2 cellular contexts compared by ENCODE assay signal in the genomic region with DNA sequence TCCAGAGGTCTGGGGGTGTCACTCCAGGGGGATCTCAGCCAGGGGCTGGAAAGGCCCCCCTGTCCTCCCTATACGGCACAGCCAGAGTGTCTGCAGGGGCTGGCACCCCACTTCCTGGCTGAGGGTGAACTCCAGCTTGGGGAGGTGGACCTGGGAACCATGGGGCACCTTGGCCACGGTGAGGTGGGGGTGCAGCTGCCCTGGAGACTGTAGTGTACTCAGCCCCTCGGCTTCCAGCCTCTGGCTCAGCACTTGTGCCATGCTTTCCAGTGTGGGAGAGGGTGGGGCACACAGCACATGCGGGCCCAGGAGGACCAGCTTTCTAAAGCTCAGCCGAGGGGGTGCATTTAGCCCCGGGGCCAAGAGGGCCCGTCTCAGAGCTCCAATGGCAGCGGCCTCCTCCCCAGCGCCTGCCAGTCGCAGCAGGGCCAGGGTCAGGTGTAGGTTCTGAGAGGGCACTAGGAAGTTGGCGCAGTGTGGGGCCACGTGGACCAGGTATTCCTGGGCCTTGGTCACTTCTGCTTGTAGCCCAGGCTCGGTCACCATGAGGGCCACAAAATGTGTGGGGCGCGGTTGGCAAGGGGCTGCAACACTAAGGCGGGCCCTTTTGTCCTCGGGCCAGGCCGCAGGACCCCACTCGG.
TF ChIP-seq lines count a peak whose summit lies in the region.

No MANE protein-coding gene starts in this region.

TF ChIP-seq in HepG2, 621 proteins besides CTCF, POLR2A, EP300 and RAD21:
- TF ChIP-seq RBAK (CRISPR knock-in tag; IDR thresholded peaks at IDR 0.05) (no peak), PTBP1 (IDR thresholded peaks at IDR 0.05; ENCODE audit: low read depth, low read length, poor library complexity, severe bottlenecking) (peak; percentile 29), ZSCAN9 (CRISPR knock-in tag; IDR thresholded peaks at IDR 0.05; ENCODE audit: borderline replicate concordance) (no peak), SAFB2 (CRISPR knock-in tag; IDR thresholded peaks at IDR 0.05; ENCODE audit: borderline replicate concordance, low read depth) (no peak), POLR2G (IDR thresholded peaks at IDR 0.05; ENCODE audit: low read depth, low read length) (no peak; the same call in 1 of the 2 replicates), ZFP1 (CRISPR knock-in tag; IDR thresholded peaks at IDR 0.05) (no peak), NR2F6 (IDR thresholded peaks at IDR 0.05) (no peak), NR2F6 (CRISPR knock-in tag; IDR thresholded peaks at IDR 0.05) (no peak), RBM22 (optimal IDR thresholded peaks at IDR 0.05; ENCODE audit: low read length) (peak; percentile 94), NCOA1 (CRISPR knock-in tag; IDR thresholded peaks at IDR 0.05) (peak; percentile 54; the same call in 1 of the 2 replicates), ZNF598 (CRISPR knock-in tag; IDR thresholded peaks at IDR 0.05; ENCODE audit: borderline replicate concordance) (no peak), TAF15 (IDR thresholded peaks at IDR 0.05; ENCODE audit: low read depth, low read length, poor library complexity, severe bottlenecking) (peak; percentile 26), ZZZ3 (CRISPR knock-in tag; IDR thresholded peaks at IDR 0.05; ENCODE audit: borderline replicate concordance) (0 out of 2 replicates have a peak, but pooled peaks have one; percentile 5), ZC3H13 (CRISPR knock-in tag; IDR thresholded peaks at IDR 0.05) (peak; percentile 81), ARNT2 (CRISPR knock-in tag; IDR thresholded peaks at IDR 0.05; ENCODE audit: low read depth) (peak; percentile 9; the same call in 1 of the 2 replicates), PCBP1 (IDR thresholded peaks at IDR 0.05; ENCODE audit: borderline replicate concordance, low read depth, low read length) (peak; percentile 79; the same call in 1 of the 2 replicates), SMARCE1 (IDR thresholded peaks at IDR 0.05; ENCODE audit: borderline replicate concordance) (no peak), NKX3-1 (CRISPR knock-in tag; IDR thresholded peaks at IDR 0.05) (no peak)
- TF ChIP-seq, protein P1, sequence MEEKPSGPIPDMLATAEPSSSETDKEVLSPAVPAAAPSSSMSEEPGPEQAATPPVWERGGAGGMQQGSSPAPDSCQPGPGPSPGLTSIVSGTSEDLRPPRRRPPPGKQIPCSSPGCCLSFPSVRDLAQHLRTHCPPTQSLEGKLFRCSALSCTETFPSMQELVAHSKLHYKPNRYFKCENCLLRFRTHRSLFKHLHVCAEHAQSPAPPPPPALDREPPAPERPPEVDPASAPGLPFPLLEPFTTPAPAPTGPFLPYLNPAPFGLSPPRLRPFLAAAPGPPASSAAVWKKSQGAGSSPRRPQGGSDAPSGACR (CRISPR knock-in tag; IDR thresholded peaks at IDR 0.05): peak; percentile 59; the same call in 1 of the 2 replicates
- TF ChIP-seq, protein P2, sequence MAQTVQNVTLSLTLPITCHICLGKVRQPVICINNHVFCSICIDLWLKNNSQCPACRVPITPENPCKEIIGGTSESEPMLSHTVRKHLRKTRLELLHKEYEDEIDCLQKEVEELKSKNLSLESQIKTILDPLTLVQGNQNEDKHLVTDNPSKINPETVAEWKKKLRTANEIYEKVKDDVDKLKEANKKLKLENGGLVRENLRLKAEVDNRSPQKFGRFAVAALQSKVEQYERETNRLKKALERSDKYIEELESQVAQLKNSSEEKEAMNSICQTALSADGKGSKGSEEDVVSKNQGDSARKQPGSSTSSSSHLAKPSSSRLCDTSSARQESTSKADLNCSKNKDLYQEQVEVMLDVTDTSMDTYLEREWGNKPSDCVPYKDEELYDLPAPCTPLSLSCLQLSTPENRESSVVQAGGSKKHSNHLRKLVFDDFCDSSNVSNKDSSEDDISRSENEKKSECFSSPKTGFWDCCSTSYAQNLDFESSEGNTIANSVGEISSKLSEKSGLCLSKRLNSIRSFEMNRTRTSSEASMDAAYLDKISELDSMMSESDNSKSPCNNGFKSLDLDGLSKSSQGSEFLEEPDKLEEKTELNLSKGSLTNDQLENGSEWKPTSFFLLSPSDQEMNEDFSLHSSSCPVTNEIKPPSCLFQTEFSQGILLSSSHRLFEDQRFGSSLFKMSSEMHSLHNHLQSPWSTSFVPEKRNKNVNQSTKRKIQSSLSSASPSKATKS (CRISPR knock-in tag; IDR thresholded peaks at IDR 0.05): no peak
- TF ChIP-seq, protein P3, sequence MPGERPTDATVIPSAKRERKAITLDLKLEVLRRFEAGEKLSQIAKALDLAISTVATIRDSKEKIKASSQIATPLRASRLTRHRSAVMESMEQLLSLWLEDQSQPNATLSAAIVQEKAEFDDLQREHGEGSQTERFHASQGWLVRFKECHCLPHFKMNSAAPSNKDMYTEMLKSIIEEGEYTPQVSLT (CRISPR knock-in tag; IDR thresholded peaks at IDR 0.05; ENCODE audit: borderline replicate concordance, low read depth): 0 out of 2 replicates have a peak, but pooled peaks have one; percentile 62
- TF ChIP-seq, protein P4, sequence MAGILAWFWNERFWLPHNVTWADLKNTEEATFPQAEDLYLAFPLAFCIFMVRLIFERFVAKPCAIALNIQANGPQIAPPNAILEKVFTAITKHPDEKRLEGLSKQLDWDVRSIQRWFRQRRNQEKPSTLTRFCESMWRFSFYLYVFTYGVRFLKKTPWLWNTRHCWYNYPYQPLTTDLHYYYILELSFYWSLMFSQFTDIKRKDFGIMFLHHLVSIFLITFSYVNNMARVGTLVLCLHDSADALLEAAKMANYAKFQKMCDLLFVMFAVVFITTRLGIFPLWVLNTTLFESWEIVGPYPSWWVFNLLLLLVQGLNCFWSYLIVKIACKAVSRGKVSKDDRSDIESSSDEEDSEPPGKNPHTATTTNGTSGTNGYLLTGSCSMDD (CRISPR knock-in tag; IDR thresholded peaks at IDR 0.05): no peak

TF ChIP-seq in SK-N-SH, 30 proteins besides CTCF, POLR2A, EP300 and RAD21:
- no peak for TF ChIP-seq ELF1 (IDR thresholded peaks at IDR 0.05)
- no peak for TF ChIP-seq RFX5 (IDR thresholded peaks at IDR 0.05; ENCODE audit: low read length)
- no peak for TF ChIP-seq GABPA (IDR thresholded peaks at IDR 0.05; ENCODE audit: low read depth)
- TF ChIP-seq NFIC (IDR thresholded peaks at IDR 0.05; ENCODE audit: borderline replicate concordance): no peak
- TF ChIP-seq USF1 (IDR thresholded peaks at IDR 0.05; ENCODE audit: borderline replicate concordance, low read depth): no peak
- no peak for TF ChIP-seq TCF12 (IDR thresholded peaks at IDR 0.05)
- no peak for TF ChIP-seq MXI1 (IDR thresholded peaks at IDR 0.05; ENCODE audit: low read depth, low read length)
- TF ChIP-seq, protein P5, sequence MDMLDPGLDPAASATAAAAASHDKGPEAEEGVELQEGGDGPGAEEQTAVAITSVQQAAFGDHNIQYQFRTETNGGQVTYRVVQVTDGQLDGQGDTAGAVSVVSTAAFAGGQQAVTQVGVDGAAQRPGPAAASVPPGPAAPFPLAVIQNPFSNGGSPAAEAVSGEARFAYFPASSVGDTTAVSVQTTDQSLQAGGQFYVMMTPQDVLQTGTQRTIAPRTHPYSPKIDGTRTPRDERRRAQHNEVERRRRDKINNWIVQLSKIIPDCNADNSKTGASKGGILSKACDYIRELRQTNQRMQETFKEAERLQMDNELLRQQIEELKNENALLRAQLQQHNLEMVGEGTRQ (IDR thresholded peaks at IDR 0.05; ENCODE audit: borderline replicate concordance, low read depth, low read length): no peak
- TF ChIP-seq IRF3 (IDR thresholded peaks at IDR 0.05; ENCODE audit: low read depth, low read length): no peak
- no peak for TF ChIP-seq SIN3A (IDR thresholded peaks at IDR 0.05; ENCODE audit: borderline replicate concordance, low read depth, low read length)
- no peak for TF ChIP-seq ZBTB33 (IDR thresholded peaks at IDR 0.05; ENCODE audit: borderline replicate concordance, low read depth)
- TF ChIP-seq POLR2AphosphoS5 (IDR thresholded peaks at IDR 0.05; ENCODE audit: low read depth, low read length): no peak
- TF ChIP-seq RCOR1 (IDR thresholded peaks at IDR 0.05; ENCODE audit: low read length): no peak
- no peak for TF ChIP-seq FOXJ3 (CRISPR knock-in tag; IDR thresholded peaks at IDR 0.05)
- TF ChIP-seq FOXM1 (IDR thresholded peaks at IDR 0.05; ENCODE audit: low read depth): no peak
- no peak; the same call in 1 of the 2 replicates for TF ChIP-seq JUND (IDR thresholded peaks at IDR 0.05)
- TF ChIP-seq GATA2 (CRISPR knock-in tag; IDR thresholded peaks at IDR 0.05): no peak
- TF ChIP-seq RXRA (IDR thresholded peaks at IDR 0.05; ENCODE audit: borderline replicate concordance, low read depth): no peak
